In genomic region chr7:1969459-1970284, GRCh38 we compare ENCODE assay signal across 16 cellular contexts.
A peak's percentile ranks its signal among the peaks of the same experiment; 100 is the strongest.
DNase-seq lines count a peak whose midpoint lies in the region; ATAC-seq lines count a peak whose summit lies in the region.
"Had no signal": no experiment of that assay in that cellular context is flagged by ENCODE, and none has a peak within 500 bp of the region (broad histone marks: within the 10 kb centered on the region; RNA-seq: fewer than 3 reads in every experiment).

No MANE protein-coding gene starts in this region.

- ATAC-seq in left lobe of liver (peak; percentile 73), HG02610 (IDR thresholded peaks at IDR 0.05; ENCODE audit: unreplicated experiment) (no peak)

- no peaks in the 10 kb centered on the region for H3K9me3 ChIP-seq in SK-N-MC (ENCODE audit: low read depth, low read length)
- H3K9me3 ChIP-seq: breast epithelium, suprapubic skin had no signal

- peak overlapping the region; percentile 25 for H3K27ac Mint-ChIP-seq in activated naive CD4-positive, alpha-beta T cell treated with anti-CD3 and anti-CD28 coated beads, Interleukin-2, amount 50 U/mL, for 24 hours

- H3K27me3 Mint-ChIP-seq in activated naive CD4-positive, alpha-beta T cell treated with anti-CD3 and anti-CD28 coated beads, Interleukin-2, amount 50 U/mL, for 24 hours: no peaks in the 10 kb centered on the region

- H3K4me1 Mint-ChIP-seq in activated naive CD4-positive, alpha-beta T cell treated with anti-CD3 and anti-CD28 coated beads, Interleukin-2, amount 50 U/mL, for 24 hours: peaks cover 24% of the 10 kb centered on the region

- H3K27ac ChIP-seq in SK-N-MC: 0 out of 2 replicates have a peak overlapping the region, but pooled peaks have one; percentile 19
- H3K27ac ChIP-seq: breast epithelium, suprapubic skin had no signal

- no peaks in the 10 kb centered on the region for H3K9me3 Mint-ChIP-seq in activated naive CD4-positive, alpha-beta T cell treated with anti-CD3 and anti-CD28 coated beads, Interleukin-2, amount 50 U/mL, for 24 hours
- H3K9me3 Mint-ChIP-seq: CD8-positive, alpha-beta memory T cell had no signal

- peaks cover 9% of the 10 kb centered on the region for H3K36me3 Mint-ChIP-seq in activated naive CD4-positive, alpha-beta T cell treated with anti-CD3 and anti-CD28 coated beads, Interleukin-2, amount 50 U/mL, for 24 hours

- H3K9ac ChIP-seq in SK-N-MC (ENCODE audit: insufficient read length): no peak overlapping the region

- H3K36me3 ChIP-seq in SK-N-MC (ENCODE audit: insufficient read depth, low read length): no peaks in the 10 kb centered on the region
- H3K36me3 ChIP-seq: breast epithelium had no signal

- no peak overlapping the region for H3K4me3 ChIP-seq in SK-N-MC
- H3K4me3 ChIP-seq: breast epithelium, suprapubic skin had no signal

- no peak overlapping the region for H3K4me3 Mint-ChIP-seq in activated naive CD4-positive, alpha-beta T cell treated with anti-CD3 and anti-CD28 coated beads, Interleukin-2, amount 50 U/mL, for 24 hours

- DNase-seq in activated naive CD4-positive, alpha-beta T cell treated with anti-CD3 and anti-CD28 coated beads, Interleukin-2, amount 50 U/mL, for 16 hours: no peak
- no peak for DNase-seq in SK-N-MC (ENCODE audit: low read depth, low spot score)
- DNase-seq in left lobe of liver (ENCODE audit: low spot score): no peak
- DNase-seq in superior temporal gyrus (ENCODE audit: extremely low spot score): peak; percentile 24
- DNase-seq in NCI-H2081 treated with DMSO at 0.1 percent for 48 hours (lab: John Stamatoyannopoulos, UW): no peak
- DNase-seq in NCI-H2029 (lab: John Stamatoyannopoulos, UW): no peak
- DNase-seq: activated CD8-positive, alpha-beta memory T cell treated with anti-CD3 and anti-CD28 coated beads, Interleukin-2, amount 50 U/mL, for 4 hours; CD8-positive, alpha-beta memory T cell; DMS79; foreskin fibroblast; NCI-H2029 treated with DMSO at 0.1 percent for 48 hours; RPMI8226 had no signal
